In the genomic region with DNA sequence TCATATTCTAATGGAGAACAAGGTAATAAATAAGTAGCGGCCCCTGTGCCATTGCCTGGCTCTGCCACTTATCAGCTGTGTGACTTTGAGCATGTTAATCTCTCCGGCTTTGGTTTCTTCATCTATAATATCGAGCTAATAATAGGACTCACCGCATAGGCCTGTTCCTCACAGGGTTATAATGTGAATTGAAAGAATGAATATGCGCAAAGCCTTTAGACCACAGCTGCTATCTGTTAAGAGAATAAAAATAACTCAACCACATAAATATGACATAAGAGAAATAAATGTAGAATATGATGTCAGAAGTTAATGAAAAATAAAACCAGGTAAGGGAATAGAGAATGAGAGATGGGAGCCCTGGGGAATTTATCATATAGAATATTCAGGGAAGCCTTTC, we compare ENCODE assay signal across 22 cellular contexts.
"Had no signal": no experiment of that assay in that cellular context is flagged by ENCODE, and none has a peak within 500 bp of the region (broad histone marks: within the 10 kb centered on the region; RNA-seq: fewer than 3 reads in every experiment).

No MANE protein-coding gene starts in this region.

- H3K4me3 ChIP-seq: hepatocyte, left lung, pancreas, testis, vagina had no signal

- H3K36me3 ChIP-seq: left lung, neutrophil, pancreas, vagina had no signal

- H2AFZ ChIP-seq: hepatocyte had no signal

- FAIRE-seq: pancreas had no signal

- H3K9me3 ChIP-seq: left lung, neutrophil, pancreas, testis, vagina had no signal

- H3K27me3 ChIP-seq: foreskin keratinocyte, hepatocyte, left lung, neutrophil, pancreas, testis, vagina had no signal

- H3K27ac ChIP-seq: foreskin keratinocyte, hepatocyte, left lung, neutrophil, pancreas, testis, vagina had no signal

- DNase-seq: activated CD4-positive, alpha-beta T cell treated with anti-CD3 and anti-CD28 coated beads for 48 hours; activated gamma-delta T cell; activated naive CD4-positive, alpha-beta T cell treated with anti-CD3 and anti-CD28 coated beads, Interleukin-2, amount 50 U/mL, for 16 hours; activated naive CD8-positive, alpha-beta T cell treated with anti-CD3 and anti-CD28 coated beads, Interleukin-2, amount 50 U/mL, for 24 hours; activated T-cell treated with anti-CD3 and anti-CD28 coated beads, Interleukin-2, amount 50 U/mL, for 72 hours; anterior cingulate cortex; central memory CD4-positive, alpha-beta T cell; effector memory CD4-positive, alpha-beta T cell; foreskin keratinocyte; immature natural killer cell; kidney glomerular epithelial cell; left lung; midbrain; pancreas; stimulated activated CD4-positive, alpha-beta T cell treated with anti-CD3 and anti-CD28 coated beads, Interleukin-2, amount 100 ng/mL, for 48 hours; stimulated activated CD8-positive, alpha-beta memory T cell treated with anti-CD3 and anti-CD28 coated beads, Interleukin-4, amount 100 ng/mL, for 48 hours; stimulated activated naive CD4-positive, alpha-beta T cell; testis had no signal

- H3K4me1 ChIP-seq: foreskin keratinocyte, left lung, vagina had no signal

- ATAC-seq: foreskin keratinocyte, pancreas, sciatic nerve had no signal

- H3K79me2 ChIP-seq: hepatocyte had no signal

- H3K4me2 ChIP-seq: hepatocyte had no signal
